In genomic region chr1:227729881-227730629, GRCh38 we compare ENCODE assay signal across 7 cellular contexts. TPM values are rescaled to one million over a fixed set of nuclear protein-coding genes. Genes with fewer than 3 reads are reported as not detected.
DNase-seq lines count a peak whose midpoint lies in the region; ATAC-seq and TF ChIP-seq lines count a peak whose summit lies in the region.

No MANE protein-coding gene starts in this region.

- H4K20me1 ChIP-seq in PC-9 (ENCODE audit: insufficient read depth): peaks cover 6% of the 10 kb centered on the region; the same call in 1 of the 2 replicates

- H3K27me3 ChIP-seq in PC-9 (ENCODE audit: insufficient read depth, low read depth) (no peaks in the 10 kb centered on the region), right atrium auricular region (no peaks in the 10 kb centered on the region)

- H3K79me2 ChIP-seq in PC-9 (ENCODE audit: low read depth): peaks cover 18% of the 10 kb centered on the region

- TF ChIP-seq CTCF in PC-9 (conservative IDR thresholded peaks at IDR 0.05) (peak; percentile 68), right atrium auricular region (IDR thresholded peaks at IDR 0.05) (peak; percentile 75 to 76), retinal pigment epithelial cell (conservative IDR thresholded peaks at IDR 0.05; ENCODE audit: low read depth, low read length) (peak; percentile 89)

- H3K27ac ChIP-seq in PC-9: no peak overlapping the region
- no peak overlapping the region for H3K27ac ChIP-seq in right atrium auricular region

- H3F3A ChIP-seq in PC-9 (ENCODE audit: insufficient read depth, low read depth): peaks cover 18% of the 10 kb centered on the region; the same call in 1 of the 2 replicates

- DNase-seq in ELR (ENCODE audit: low read depth): peak; percentile 74
- DNase-seq in PC-9: peak in 1 of 2 experiments; percentile 62
- peak; percentile 57 for DNase-seq in amniotic epithelial cell (ENCODE audit: low read depth)
- no peak for DNase-seq in right atrium auricular region (ENCODE audit: low spot score)
- peak; percentile 12 for DNase-seq in retinal pigment epithelial cell (ENCODE audit: low read depth)

- H3K36me3 ChIP-seq in PC-9 (ENCODE audit: low read depth) (no peaks in the 10 kb centered on the region), right atrium auricular region (peaks cover 19% of the 10 kb centered on the region)

- no peak overlapping the region for H3K4me3 ChIP-seq in PC-9
- H3K4me3 ChIP-seq in right atrium auricular region: no peak overlapping the region
- no peak overlapping the region for H3K4me3 ChIP-seq in retinal pigment epithelial cell (ENCODE audit: low read length)

- CTCF ChIA-PET in PC-9 (lab: Charles Lee): interaction anchor here (1.3 kb wide), 1 partner anchor 36 kb away, joined by 3 read pairs; no protein-coding TSS in a partner anchor

- H3K4me1 ChIP-seq in PC-9 (replicated peaks; ENCODE audit: insufficient read depth) (peaks cover 15% of the 10 kb centered on the region), right atrium auricular region (peaks cover 0 to 54% of the 10 kb centered on the region in 2 donors)

- intact Hi-C loops in PC-9 (cut with micrococcal nuclease; ENCODE audit: unreplicated experiment): no loop called here

- H3K9me3 ChIP-seq in PC-9 (ENCODE audit: insufficient read depth, low read depth): peaks cover 17% of the 10 kb centered on the region; the same call in 1 of the 2 replicates
- no peaks in the 10 kb centered on the region for H3K9me3 ChIP-seq in right atrium auricular region

- no peak overlapping the region for H3K4me2 ChIP-seq in PC-9

- ATAC-seq in HG02610 (IDR thresholded peaks at IDR 0.05; ENCODE audit: unreplicated experiment) (peak; percentile 19), GM21423 (IDR thresholded peaks at IDR 0.05; ENCODE audit: unreplicated experiment) (no peak)

- H3K9me2 ChIP-seq in PC-9 (ENCODE audit: insufficient read depth): no peaks in the 10 kb centered on the region

- TSS peak; percentile 17 for BruUV-seq in PC-9 (replicated peaks; lab: Mats Ljungman, UMichigan)

- H2AFZ ChIP-seq in PC-9: no peak overlapping the region

- POLR2A ChIA-PET in PC-9 (lab: Charles Lee; ENCODE audit: unreplicated experiment): interaction anchor here (0.6 kb wide), 1 partner anchor 21 kb away, joined by 3 read pairs; no protein-coding TSS in a partner anchor

RNA-seq across cellular contexts. Expression of gene JMJD4, which starts 5.0 kb away (rescaled TPM):
- total RNA-seq in PC-9 (2021): 15.1 and 20.9 TPM in 2 replicates
- total RNA-seq in right atrium auricular region: 10 to 100 TPM; 11.0 to 11.1 TPM

RNA-seq across cellular contexts. Expression of gene SNAP47, which starts 5.2 kb away (rescaled TPM):
- total RNA-seq in PC-9 (2021): 66.3 and 70.2 TPM in 2 replicates
- total RNA-seq in right atrium auricular region: 100 to 1,000 TPM in 1 of 2 donors, 10 to 100 TPM in 1; 39.1 to 102 TPM
